ENCODE assay signal across 1 cellular context in genomic region chr3:100717637-100718487, GRCh38.
TF ChIP-seq lines count a peak whose summit lies in the region.

No MANE protein-coding gene starts in this region.

TF ChIP-seq in A549, 52 proteins besides CTCF, POLR2A, EP300 and RAD21 (continued from another document):
- TF ChIP-seq REST (IDR thresholded peaks at IDR 0.05) (no peak), CEBPB (IDR thresholded peaks at IDR 0.05) (no peak), ZNF302 (CRISPR knock-in tag; IDR thresholded peaks at IDR 0.05) (no peak), EHMT2 (IDR thresholded peaks at IDR 0.05; ENCODE audit: low read depth) (no peak), ESRRA (IDR thresholded peaks at IDR 0.05; ENCODE audit: borderline replicate concordance, low read length) (no peak), RARB (CRISPR knock-in tag; IDR thresholded peaks at IDR 0.05) (no peak), TP53 (CRISPR knock-in tag; IDR thresholded peaks at IDR 0.05) (no peak), ELK1 (IDR thresholded peaks at IDR 0.05; ENCODE audit: low read depth, low read length) (no peak)
